ENCODE assay signal across 9 cellular contexts in genomic region chr4:113049421-113050355, GRCh38. TPM values are rescaled to one million over a fixed set of nuclear protein-coding genes. Genes with fewer than 3 reads are reported as not detected.
DNase-seq lines count a peak whose midpoint lies in the region; ATAC-seq, FAIRE-seq and TF ChIP-seq lines count a peak whose summit lies in the region.
"Had no signal": no experiment of that assay in that cellular context is flagged by ENCODE, and none has a peak within 500 bp of the region (broad histone marks: within the 10 kb centered on the region; RNA-seq: fewer than 3 reads in every experiment).

Gene ANK2 (plus strand): TSS chr4:113049653. CDS start chr4:113049729, 76 bp downstream.

- H3K9ac ChIP-seq in NT2/D1 (ENCODE audit: insufficient read length, low read depth): no peak within 1 kb of the TSS
- H3K9ac ChIP-seq: KMS-11 had no signal

- no peak within 1 kb of the TSS for H3K4me3 ChIP-seq in NT2/D1 (ENCODE audit: insufficient read length, low read depth)

- H3K27ac Mint-ChIP-seq in progenitor cell of endocrine pancreas: no peak within 1 kb of the TSS

- H3K36me3 Mint-ChIP-seq in progenitor cell of endocrine pancreas (ENCODE audit: insufficient read depth): no peaks in the 10 kb centered on the region

- H3K27me3 ChIP-seq in NT2/D1 (ENCODE audit: insufficient read depth, insufficient read length): no peaks in the 10 kb centered on the region

- no peak for TF ChIP-seq CTCF in progenitor cell of endocrine pancreas (IDR thresholded peaks at IDR 0.05; ENCODE audit: unreplicated experiment)
- no peak for TF ChIP-seq CTCF in D721Med (IDR thresholded peaks at IDR 0.05; ENCODE audit: insufficient read depth, missing control alignments)

- H3K4me3 Mint-ChIP-seq in progenitor cell of endocrine pancreas (ENCODE audit: low read depth): no peak within 1 kb of the TSS

- no peaks in the 10 kb centered on the region for H3K36me3 ChIP-seq in NT2/D1 (ENCODE audit: insufficient read depth, insufficient read length, low read length)

- H3K27me3 Mint-ChIP-seq in progenitor cell of endocrine pancreas: no peaks in the 10 kb centered on the region

- intact Hi-C loops in cardiac septum (cut with DNase I): no loop called here

- ATAC-seq in HG03457 (IDR thresholded peaks at IDR 0.05; ENCODE audit: unreplicated experiment) (no peak), GM21723 (IDR thresholded peaks at IDR 0.05; ENCODE audit: unreplicated experiment) (no peak)

- no peaks in the 10 kb centered on the region for H3K9me3 Mint-ChIP-seq in progenitor cell of endocrine pancreas (ENCODE audit: low read depth)

- DNase-seq in H4 (ENCODE audit: low spot score) (no peak), NT2/D1 (ENCODE audit: low read depth, low spot score) (peak; percentile 18), cardiac septum (ENCODE audit: low spot score) (no peak), progenitor cell of endocrine pancreas (ENCODE audit: low spot score, unreplicated experiment) (peak; percentile 11), D721Med (ENCODE audit: insufficient read length, low spot score) (no peak)
- DNase-seq in central memory CD4-positive, alpha-beta T cell: no peak

- H3K4me1 ChIP-seq in NT2/D1 (ENCODE audit: insufficient read depth, insufficient read length): no peaks in the 10 kb centered on the region

- H3K9me3 ChIP-seq in NT2/D1 (ENCODE audit: insufficient read depth, low read length): no peaks in the 10 kb centered on the region

- no peaks in the 10 kb centered on the region for H3K4me1 Mint-ChIP-seq in progenitor cell of endocrine pancreas (ENCODE audit: low read depth)

- FAIRE-seq in D721Med (lab: Jason Lieb, UNC): no peak

RNA-seq across cellular contexts. Expression of gene ANK2, which starts in this region (rescaled TPM):
- 12.1 and 13.6 TPM in 2 replicates for total RNA-seq in H4 (2014; rRNA removed; shearing (Covaris generic))
- total RNA-seq in cardiac septum (208 TPM), progenitor cell of endocrine pancreas (9.1 and 11.1 TPM in 2 replicates)

Comparison
In these comparisons a context has a peak if more than half of its experiments do, and no peak if none do; other contexts are left out.
1. RNA of gene ANK2 (total RNA-seq): 208 TPM in cardiac septum (single experiment); 12.1 to 13.6 TPM in H4 and 9.1 to 11.1 TPM in progenitor cell of endocrine pancreas; every median in the first group is over 10 times any median in the second.
2. DNase-seq: peak in NT2/D1 (single experiment) and progenitor cell of endocrine pancreas (single experiment); none in H4 (single experiment), cardiac septum (single experiment), D721Med (single experiment) and central memory CD4-positive, alpha-beta T cell (single experiment).